In genomic region chr6:116370717-116371383, GRCh38 we compare ENCODE assay signal across 7 cellular contexts. TPM values are rescaled to one million over a fixed set of nuclear protein-coding genes. Genes with fewer than 3 reads are reported as not detected.
DNase-seq lines count a peak whose midpoint lies in the region; ATAC-seq and TF ChIP-seq lines count a peak whose summit lies in the region.

TSS of gene DSE (plus strand) at chr6:116370947. CDS start at chr6:116399251, 28,304 bp downstream.

- H3K36me3 ChIP-seq in HEK293 (ENCODE audit: control insufficient read depth in 2 of 2, insufficient read depth in 1 of 2, low read length in 2 of 2) = no peaks in the 10 kb centered on the region
- H3K36me3 ChIP-seq in endocrine pancreas (ENCODE audit: control insufficient read depth, insufficient read depth, low read length) = no peaks in the 10 kb centered on the region
- no peaks in the 10 kb centered on the region for H3K36me3 ChIP-seq in mesendoderm (ENCODE audit: control insufficient read depth, insufficient read depth, low read length)

- no peak within 1 kb of the TSS for H2AK5ac ChIP-seq in mesendoderm (ENCODE audit: low read length)

- H3K27ac ChIP-seq in HEK293 (ENCODE audit: extremely low read depth, low read depth, low read length) (peak within 1 kb of the TSS; percentile 96), mesendoderm (ENCODE audit: low read depth, low read length) (peak within 1 kb of the TSS; percentile 81)

- H3K4me2 ChIP-seq in mesendoderm (ENCODE audit: low read length) = peak within 1 kb of the TSS; percentile 84

- H3K79me1 ChIP-seq in mesendoderm (ENCODE audit: low read length) = peaks cover 4% of the 10 kb centered on the region

- no peak within 1 kb of the TSS for H2BK15ac ChIP-seq in mesendoderm (replicated peaks; ENCODE audit: low read depth)

- CTCF ChIA-PET in HEK293 (lab: Yijun Ruan, JAX) = interaction anchor here (0.7 to 2.0 kb wide), 13 partner anchors 9 to 279 kb away, joined by 3 to 8 read pairs (median 4); partner anchors contain the start of gene CALHM5

- H3K23ac ChIP-seq in mesendoderm (ENCODE audit: low read length) = peak within 1 kb of the TSS; percentile 20

- H3K79me2 ChIP-seq in mesendoderm (ENCODE audit: control insufficient read depth, insufficient read depth, low read length) = peaks cover 17% of the 10 kb centered on the region

- no CpG with 5 or more reads among the region's 86 CpGs for WGBS in mesendoderm (ENCODE audit: extremely low coverage, insufficient coverage, low lambda C conversion rate)

- no peaks in the 10 kb centered on the region for H3K4me1 ChIP-seq in HEK293 (ENCODE audit: control insufficient read depth, insufficient read depth, low read length)
- no peaks in the 10 kb centered on the region for H3K4me1 ChIP-seq in endocrine pancreas (ENCODE audit: control insufficient read depth, insufficient read depth, low read length)
- peaks cover 2% of the 10 kb centered on the region for H3K4me1 ChIP-seq in mesendoderm (ENCODE audit: control insufficient read depth, low read depth, low read length)

- DNase-seq in NCI-H1105 treated with DMSO at 0.1 percent for 48 hours (lab: John Stamatoyannopoulos, UW) = peak; percentile 35
- peak; percentile 50 to 51 for DNase-seq in activated CD8-positive, alpha-beta memory T cell treated with anti-CD3 and anti-CD28 coated beads for 4 hours (ENCODE audit: low read depth in 2 of 2)
- DNase-seq in mesendoderm = peak; percentile 84
- peak; percentile 57 to 59 for DNase-seq in stimulated activated CD8-positive, alpha-beta memory T cell treated with anti-CD3 and anti-CD28 coated beads, Interleukin-15, amount 100 ng/mL, for 4 hours (ENCODE audit: low read depth in 2 of 2)

- POLR2A ChIA-PET in HEK293 (lab: Yijun Ruan, JAX) = interaction anchor here (0.7 to 3.0 kb wide), 20 partner anchors 9 to 245 kb away, joined by 3 to 14 read pairs (median 4); partner anchors contain the start of genes CALHM5, RSPH4A, RWDD1 and TSPYL1

- peak within 1 kb of the TSS; percentile 21 for H2BK5ac ChIP-seq in mesendoderm (ENCODE audit: low read length)

- H3K4me3 ChIP-seq in HEK293 (ENCODE audit: low read depth, low read length) (peak within 1 kb of the TSS; percentile 87), endocrine pancreas (ENCODE audit: control insufficient read depth, insufficient read depth, low read length) (peak within 1 kb of the TSS; percentile 38), mesendoderm (ENCODE audit: low read length) (peak within 1 kb of the TSS; percentile 54)

- H3K18ac ChIP-seq in mesendoderm (ENCODE audit: low read length) = peak within 1 kb of the TSS; percentile 94

- no peak within 1 kb of the TSS for H4K5ac ChIP-seq in mesendoderm (ENCODE audit: low read length)

- peak within 1 kb of the TSS; percentile 91 for H3K56ac ChIP-seq in mesendoderm (ENCODE audit: low read length)

- H2BK120ac ChIP-seq in mesendoderm (ENCODE audit: low read depth, low read length) = peak within 1 kb of the TSS; percentile 19

- peak; percentile 84 for ATAC-seq in GM18498 (IDR thresholded peaks at IDR 0.05; ENCODE audit: unreplicated experiment)

- H3K9me3 ChIP-seq in HEK293 (ENCODE audit: control insufficient read depth, insufficient read depth, low read depth, low read length) = no peaks in the 10 kb centered on the region
- H3K9me3 ChIP-seq in endocrine pancreas (ENCODE audit: control insufficient read depth, low read length) = no peaks in the 10 kb centered on the region

- TF ChIP-seq CTCF in HEK293 (tag by site-specific recombination; IDR thresholded peaks at IDR 0.05) = no peak

- H3K27me3 ChIP-seq in endocrine pancreas (ENCODE audit: control insufficient read depth, insufficient read depth, low read length) (no peaks in the 10 kb centered on the region), mesendoderm (ENCODE audit: insufficient read depth, low read length, poor library complexity) (no peaks in the 10 kb centered on the region)

- H3K9ac ChIP-seq in endocrine pancreas (ENCODE audit: control insufficient read depth, insufficient read depth, low read length) (peak within 1 kb of the TSS; percentile 38), mesendoderm (ENCODE audit: low read length) (peak within 1 kb of the TSS; percentile 80)

- no peak within 1 kb of the TSS for H4K8ac ChIP-seq in mesendoderm (ENCODE audit: low read depth, low read length)

- H3K4ac ChIP-seq in mesendoderm (ENCODE audit: low read depth, low read length) = peak within 1 kb of the TSS; percentile 88

TF ChIP-seq in HEK293, 187 proteins besides CTCF, POLR2A, EP300 and RAD21 (continues in another document):
- TF ChIP-seq ZBTB7A (tag by site-specific recombination; IDR thresholded peaks at IDR 0.05; ENCODE audit: low read depth) (no peak), ZNF335 (tag by site-specific recombination; conservative IDR thresholded peaks at IDR 0.05) (no peak; the same call in 1 of the 2 replicates), ZBTB6 (tag by site-specific recombination; IDR thresholded peaks at IDR 0.05) (no peak; the same call in 1 of the 2 replicates), GFI1B (tag by site-specific recombination; IDR thresholded peaks at IDR 0.05) (no peak), ZSCAN30 (tag by site-specific recombination; IDR thresholded peaks at IDR 0.05) (peak; percentile 42; the same call in 1 of the 2 replicates), RBAK (tag by site-specific recombination; IDR thresholded peaks at IDR 0.05) (no peak), PRDM2 (tag by site-specific recombination; IDR thresholded peaks at IDR 0.05; ENCODE audit: borderline replicate concordance) (no peak), ZNF341 (tag by site-specific recombination; IDR thresholded peaks at IDR 0.05; ENCODE audit: low read depth) (no peak; the same call in none of the 2 replicates)
- TF ChIP-seq, protein P1, sequence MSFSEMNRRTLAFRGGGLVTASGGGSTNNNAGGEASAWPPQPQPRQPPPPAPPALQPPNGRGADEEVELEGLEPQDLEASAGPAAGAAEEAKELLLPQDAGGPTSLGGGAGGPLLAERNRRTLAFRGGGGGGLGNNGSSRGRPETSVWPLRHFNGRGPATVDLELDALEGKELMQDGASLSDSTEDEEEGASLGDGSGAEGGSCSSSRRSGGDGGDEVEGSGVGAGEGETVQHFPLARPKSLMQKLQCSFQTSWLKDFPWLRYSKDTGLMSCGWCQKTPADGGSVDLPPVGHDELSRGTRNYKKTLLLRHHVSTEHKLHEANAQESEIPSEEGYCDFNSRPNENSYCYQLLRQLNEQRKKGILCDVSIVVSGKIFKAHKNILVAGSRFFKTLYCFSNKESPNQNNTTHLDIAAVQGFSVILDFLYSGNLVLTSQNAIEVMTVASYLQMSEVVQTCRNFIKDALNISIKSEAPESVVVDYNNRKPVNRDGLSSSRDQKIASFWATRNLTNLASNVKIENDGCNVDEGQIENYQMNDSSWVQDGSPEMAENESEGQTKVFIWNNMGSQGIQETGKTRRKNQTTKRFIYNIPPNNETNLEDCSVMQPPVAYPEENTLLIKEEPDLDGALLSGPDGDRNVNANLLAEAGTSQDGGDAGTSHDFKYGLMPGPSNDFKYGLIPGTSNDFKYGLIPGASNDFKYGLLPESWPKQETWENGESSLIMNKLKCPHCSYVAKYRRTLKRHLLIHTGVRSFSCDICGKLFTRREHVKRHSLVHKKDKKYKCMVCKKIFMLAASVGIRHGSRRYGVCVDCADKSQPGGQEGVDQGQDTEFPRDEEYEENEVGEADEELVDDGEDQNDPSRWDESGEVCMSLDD (tag by site-specific recombination; IDR thresholded peaks at IDR 0.05) = peak; percentile 93

RNA-seq across cellular contexts. Expression of gene DSE, which starts in this region (rescaled TPM):
- 24.8 TPM for polyA plus RNA-seq in mesendoderm (2013, experiment 1 of 2)
- 25.2 TPM for polyA plus RNA-seq in mesendoderm (2013, experiment 2 of 2)

Comparison
In these comparisons a context has a peak if more than half of its experiments do, and no peak if none do; other contexts are left out.
1. Peak in every context shown above with its lines: DNase-seq, ATAC-seq, H3K4me3 ChIP-seq and H3K27ac ChIP-seq.